16 cellular contexts compared by ENCODE assay signal in genomic region chr13:113935523-113935922, GRCh38. TPM values are rescaled to one million over a fixed set of nuclear protein-coding genes. Genes with fewer than 3 reads are reported as not detected.
A peak's percentile ranks its signal among the peaks of the same experiment; 100 is the strongest.
DNase-seq lines count a peak whose midpoint lies in the region; ATAC-seq, FAIRE-seq and TF ChIP-seq lines count a peak whose summit lies in the region.
"Had no signal": no experiment of that assay in that cellular context is flagged by ENCODE, and none has a peak within 500 bp of the region (broad histone marks: within the 10 kb centered on the region; RNA-seq: fewer than 3 reads in every experiment).

No MANE protein-coding gene starts in this region.

- no peaks in the 10 kb centered on the region for H3K36me3 ChIP-seq in heart right ventricle
- H3K36me3 ChIP-seq in Peyer's patch = no peaks in the 10 kb centered on the region
- H3K36me3 ChIP-seq in left lung = no peaks in the 10 kb centered on the region
- H3K36me3 ChIP-seq in upper lobe of right lung = no peaks in the 10 kb centered on the region
- H3K36me3 ChIP-seq: prostate gland, stomach had no signal

- H3K9me3 ChIP-seq in heart right ventricle (no peaks in the 10 kb centered on the region), Peyer's patch (no peaks in the 10 kb centered on the region), left lung (no peaks in the 10 kb centered on the region), upper lobe of right lung (no peaks in the 10 kb centered on the region)
- H3K9me3 ChIP-seq: prostate gland, stomach had no signal

- H3K4me3 ChIP-seq in heart right ventricle = peak overlapping the region in 1 of 10 donors; percentile 17
- H3K4me3 ChIP-seq in Peyer's patch = no peak overlapping the region
- no peak overlapping the region for H3K4me3 ChIP-seq in left lung
- H3K4me3 ChIP-seq in upper lobe of right lung = no peak overlapping the region
- H3K4me3 ChIP-seq: prostate gland, stomach had no signal

- H3K4me1 ChIP-seq in heart right ventricle (peaks cover 3 to 48% (median 14%) of the 10 kb centered on the region in 9 donors), Peyer's patch (peaks cover 0 to 20% (median 0%) of the 10 kb centered on the region in 4 donors), left lung (peaks cover 0 to 7% of the 10 kb centered on the region in 2 donors), upper lobe of right lung (no peaks in the 10 kb centered on the region)
- H3K4me1 ChIP-seq: prostate gland had no signal

- TF ChIP-seq POLR2A in Peyer's patch (IDR thresholded peaks at IDR 0.05) = no peak

- intact Hi-C loops in heart right ventricle (cut with DNase I) (no loop called here), cardiac septum (cut with DNase I) (no loop called here), left lung (cut with DNase I) (loop anchor here in 1 of 2 donors (10.0 kb wide), 1 partner anchor 131 kb away; no protein-coding TSS in a partner anchor), upper lobe of right lung (cut with DNase I) (no loop called here)

- no peak for DNase-seq in heart right ventricle
- no peak for DNase-seq in cardiac septum (ENCODE audit: low spot score)
- DNase-seq in Peyer's patch = peak in 2 of 3 donors; percentile 22 to 36
- DNase-seq in left lung = peak in 1 of 2 donors; percentile 17
- DNase-seq in upper lobe of right lung = peak; percentile 26
- DNase-seq in NCI-H524 treated with DMSO at 0.1 percent for 48 hours (lab: John Stamatoyannopoulos, UW) = no peak
- no peak for DNase-seq in stimulated activated CD4-positive, alpha-beta T cell treated with anti-CD3 and anti-CD28 coated beads, Interleukin-2, amount 100 ng/mL, for 24 hours
- no peak for DNase-seq in HTR-8/SVneo (ENCODE audit: insufficient read length, low spot score)
- DNase-seq: activated gamma-delta T cell, hippocampal formation, NCI-H510A, stomach, SW 1271 had no signal

- WGBS in heart right ventricle, 2 donors = 55 to 70% methylated on average over 7 of the region's 7 CpGs

- H3K27me3 ChIP-seq in heart right ventricle = peaks cover 0 to 18% (median 2%) of the 10 kb centered on the region in 7 donors
- H3K27me3 ChIP-seq in Peyer's patch = no peaks in the 10 kb centered on the region
- H3K27me3 ChIP-seq in left lung = peaks cover 0 to 28% of the 10 kb centered on the region in 2 donors
- H3K27me3 ChIP-seq in upper lobe of right lung = peaks cover 8% of the 10 kb centered on the region

- no peak for TF ChIP-seq CTCF in heart right ventricle (IDR thresholded peaks at IDR 0.05)
- no peak for TF ChIP-seq CTCF in Peyer's patch (IDR thresholded peaks at IDR 0.05)
- TF ChIP-seq CTCF in left lung (IDR thresholded peaks at IDR 0.05) = no peak
- TF ChIP-seq CTCF in upper lobe of right lung (IDR thresholded peaks at IDR 0.05) = no peak

- ATAC-seq in heart right ventricle (peak in 2 of 8 donors; percentile 31), left lung (peak; percentile 24), upper lobe of right lung (no peak)

- no peak for FAIRE-seq in HTR-8/SVneo (lab: Jason Lieb, UNC)

- H3K27ac ChIP-seq in heart right ventricle = peak overlapping the region in 6 of 10 donors; percentile 16 to 75 (median 36)
- H3K27ac ChIP-seq in Peyer's patch = peak overlapping the region in 1 of 4 donors; percentile 52
- no peak overlapping the region for H3K27ac ChIP-seq in left lung
- H3K27ac ChIP-seq in upper lobe of right lung = no peak overlapping the region
- H3K27ac ChIP-seq: prostate gland, VCaP had no signal

RNA-seq across cellular contexts. Expression of gene C13orf46, which starts 38.4 kb away (rescaled TPM):
- total RNA-seq in heart right ventricle = under 1 TPM; 0.15 to 0.80 (median 0.23) TPM
- under 1 TPM; 0.09 to 0.37 TPM for polyA plus RNA-seq in heart right ventricle
- 0.40 TPM for total RNA-seq in cardiac septum
- total RNA-seq in Peyer's patch = under 1 TPM in 2 of 4 donors, not detected in 2; 0.35 to 0.83 TPM
- 1 to 10 TPM; 7.1 to 7.5 TPM for total RNA-seq in left lung
- total RNA-seq in upper lobe of right lung = 21.2 TPM
- total RNA-seq: myocyte had no signal

Comparison
In these comparisons a context has a peak if more than half of its experiments do, and no peak if none do; other contexts are left out.
1. DNase-seq: peak in Peyer's patch (2 of 3) and upper lobe of right lung (single experiment); none in heart right ventricle (0 of 2), cardiac septum (single experiment), NCI-H524 treated with DMSO at 0.1 percent for 48 hours (single experiment), stimulated activated CD4-positive, alpha-beta T cell treated with anti-CD3 and anti-CD28 coated beads, Interleukin-2, amount 100 ng/mL, for 24 hours (0 of 2) and HTR-8/SVneo (single experiment).
2. H3K27ac ChIP-seq: peak in heart right ventricle (6 of 10); none in left lung (0 of 2) and upper lobe of right lung (single experiment).